11 cellular contexts compared by ENCODE assay signal in genomic region chr6:5785235-5785634, GRCh38.
DNase-seq lines count a peak whose midpoint lies in the region; ATAC-seq and TF ChIP-seq lines count a peak whose summit lies in the region.
"Had no signal": no experiment of that assay in that cellular context is flagged by ENCODE, and none has a peak within 500 bp of the region (broad histone marks: within the 10 kb centered on the region; RNA-seq: fewer than 3 reads in every experiment).

No MANE protein-coding gene starts in this region.

- H4K20me1 ChIP-seq in BLaER1 treated with 17β-estradiol and CSF1 and Interleukin-3, amounts not matched to agents 10 nM and 100 nM = no peaks in the 10 kb centered on the region
- no peaks in the 10 kb centered on the region for H4K20me1 ChIP-seq in OCI-LY1 (ENCODE audit: insufficient read depth, low read length)

- TF ChIP-seq CTCF in OCI-LY1 (IDR thresholded peaks at IDR 0.05; ENCODE audit: low read length) (no peak), glutamatergic neuron (IDR thresholded peaks at IDR 0.05; ENCODE audit: partially characterized antibody, unreplicated experiment) (no peak), foreskin keratinocyte (conservative IDR thresholded peaks at IDR 0.05) (no peak), suprapubic skin (IDR thresholded peaks at IDR 0.05) (no peak)

- no peaks in the 10 kb centered on the region for H3K36me3 ChIP-seq in BLaER1 treated with 17β-estradiol and CSF1 and Interleukin-3, amounts not matched to agents 10 nM and 100 nM
- H3K36me3 ChIP-seq in OCI-LY1 (ENCODE audit: insufficient read depth, low read length) (no peaks in the 10 kb centered on the region), suprapubic skin (no peaks in the 10 kb centered on the region)
- H3K36me3 ChIP-seq: BE2C had no signal

- peak overlapping the region in 3 of 11 experiments; percentile 19 to 53 (median 49); a peak in 5 of 22 replicates for H3K9ac ChIP-seq in BLaER1 treated with 17β-estradiol and CSF1 and Interleukin-3, amounts not matched to agents 10 nM and 100 nM
- H3K9ac ChIP-seq in OCI-LY1 (ENCODE audit: low read length) = no peak overlapping the region

- peaks cover 13% of the 10 kb centered on the region for H3K9me3 Mint-ChIP-seq in glutamatergic neuron (ENCODE audit: unreplicated experiment)
- peaks cover 2% of the 10 kb centered on the region for H3K9me3 Mint-ChIP-seq in stimulated activated memory B cell treated with anti-CD40 and anti-IgM and Interleukin-4, amounts not matched to agents 10 μg/mL and 1 μg/mL and 100 μg/mL, for 72 hours

- H3K27me3 ChIP-seq in BLaER1 treated with 17β-estradiol and CSF1 and Interleukin-3, amounts not matched to agents 10 nM and 100 nM = peaks cover 0 to 14% (median 0%) of the 10 kb centered on the region in 11 experiments; a peak in 3 of 22 replicates
- H3K27me3 ChIP-seq in OCI-LY1 (ENCODE audit: insufficient read depth, low read length) (no peaks in the 10 kb centered on the region), foreskin keratinocyte (no peaks in the 10 kb centered on the region), suprapubic skin (no peaks in the 10 kb centered on the region)
- H3K27me3 ChIP-seq: BE2C had no signal

- peaks cover 5% of the 10 kb centered on the region for H3K27me3 Mint-ChIP-seq in glutamatergic neuron (ENCODE audit: unreplicated experiment)
- H3K27me3 Mint-ChIP-seq in stimulated activated memory B cell treated with anti-CD40 and anti-IgM and Interleukin-4, amounts not matched to agents 10 μg/mL and 1 μg/mL and 100 μg/mL, for 72 hours = no peaks in the 10 kb centered on the region

- H3K4me3 Mint-ChIP-seq in glutamatergic neuron (ENCODE audit: unreplicated experiment) = peak overlapping the region; percentile 57
- no peak overlapping the region for H3K4me3 Mint-ChIP-seq in stimulated activated memory B cell treated with anti-CD40 and anti-IgM and Interleukin-4, amounts not matched to agents 10 μg/mL and 1 μg/mL and 100 μg/mL, for 72 hours
- H3K4me3 Mint-ChIP-seq: IgD-negative memory B cell had no signal

- 81% methylated on average over 8 of the region's 8 CpGs for WGBS in suprapubic skin

- peak overlapping the region in 9 of 11 experiments; percentile 48 to 93 (median 72); a peak in 17 of 22 replicates for H3K4me2 ChIP-seq in BLaER1 treated with 17β-estradiol and CSF1 and Interleukin-3, amounts not matched to agents 10 nM and 100 nM
- H3K4me2 ChIP-seq in OCI-LY1 (ENCODE audit: low read length) = no peak overlapping the region

- H3K79me2 ChIP-seq in OCI-LY1 (ENCODE audit: insufficient read depth, low read length) = no peaks in the 10 kb centered on the region

- no peaks in the 10 kb centered on the region for H3K9me2 ChIP-seq in OCI-LY1 (ENCODE audit: low read depth, low read length)

- H3K4me1 Mint-ChIP-seq in glutamatergic neuron (ENCODE audit: low read depth, unreplicated experiment) = peaks cover 42% of the 10 kb centered on the region
- H3K4me1 Mint-ChIP-seq in stimulated activated memory B cell treated with anti-CD40 and anti-IgM and Interleukin-4, amounts not matched to agents 10 μg/mL and 1 μg/mL and 100 μg/mL, for 72 hours = peaks cover 27% of the 10 kb centered on the region

- DNase-seq in glutamatergic neuron = no peak
- no peak for DNase-seq in HPDE6-E6E7 (ENCODE audit: extremely low spot score)
- DNase-seq in foreskin keratinocyte = no peak
- no peak for DNase-seq in suprapubic skin (ENCODE audit: low spot score in 2 of 2)
- DNase-seq: BE2C, DMS 273 treated with DMSO at 0.1 percent for 48 hours had no signal

- H2AFZ ChIP-seq in OCI-LY1 (ENCODE audit: low read length) = no peak overlapping the region

- H3F3A ChIP-seq in OCI-LY1 (ENCODE audit: insufficient read depth, low read length) = no peaks in the 10 kb centered on the region

- peak overlapping the region in 3 of 11 experiments; percentile 13 to 61 (median 51); a peak in 6 of 22 replicates for H3K27ac ChIP-seq in BLaER1 treated with 17β-estradiol and CSF1 and Interleukin-3, amounts not matched to agents 10 nM and 100 nM
- peak overlapping the region; percentile 18 for H3K27ac ChIP-seq in OCI-LY1 (ENCODE audit: low read depth, low read length, poor library complexity, severe bottlenecking)
- no peak overlapping the region for H3K27ac ChIP-seq in foreskin keratinocyte
- no peak overlapping the region for H3K27ac ChIP-seq in suprapubic skin

- peaks cover 0 to 11% (median 0%) of the 10 kb centered on the region in 11 experiments; a peak in 4 of 22 replicates for H3K9me3 ChIP-seq in BLaER1 treated with 17β-estradiol and CSF1 and Interleukin-3, amounts not matched to agents 10 nM and 100 nM (replicated peaks in 1 of 11)
- H3K9me3 ChIP-seq in OCI-LY1 (ENCODE audit: low read length) = no peaks in the 10 kb centered on the region
- no peaks in the 10 kb centered on the region for H3K9me3 ChIP-seq in suprapubic skin
- H3K9me3 ChIP-seq: BE2C had no signal

- H3K27ac Mint-ChIP-seq in glutamatergic neuron (ENCODE audit: unreplicated experiment) = peak overlapping the region; percentile 70
- no peak overlapping the region for H3K27ac Mint-ChIP-seq in stimulated activated memory B cell treated with anti-CD40 and anti-IgM and Interleukin-4, amounts not matched to agents 10 μg/mL and 1 μg/mL and 100 μg/mL, for 72 hours

- TF ChIP-seq POLR2A in suprapubic skin (IDR thresholded peaks at IDR 0.05) = no peak

- H3K4me1 ChIP-seq in BLaER1 treated with 17β-estradiol and CSF1 and Interleukin-3, amounts not matched to agents 10 nM and 100 nM = peaks cover 19 to 82% (median 72%) of the 10 kb centered on the region in 10 experiments; a peak in 19 of 20 replicates
- H3K4me1 ChIP-seq in OCI-LY1 (ENCODE audit: insufficient read depth, low read length, severe bottlenecking) (peaks cover 49% of the 10 kb centered on the region), foreskin keratinocyte (peaks cover 5% of the 10 kb centered on the region), suprapubic skin (peaks cover 9% of the 10 kb centered on the region)
- H3K4me1 ChIP-seq: BE2C had no signal

- no peaks in the 10 kb centered on the region for H3K36me3 Mint-ChIP-seq in glutamatergic neuron (ENCODE audit: unreplicated experiment)
- H3K36me3 Mint-ChIP-seq in stimulated activated memory B cell treated with anti-CD40 and anti-IgM and Interleukin-4, amounts not matched to agents 10 μg/mL and 1 μg/mL and 100 μg/mL, for 72 hours = peaks cover 9% of the 10 kb centered on the region

- H3K4me3 ChIP-seq in BLaER1 treated with 17β-estradiol and CSF1 and Interleukin-3, amounts not matched to agents 10 nM and 100 nM = no peak overlapping the region; a peak in 1 of 20 replicates
- H3K4me3 ChIP-seq in OCI-LY1 (ENCODE audit: low read depth, low read length, poor library complexity, severe bottlenecking) = no peak overlapping the region
- no peak overlapping the region for H3K4me3 ChIP-seq in suprapubic skin

- peak; percentile 40 for ATAC-seq in stimulated activated memory B cell treated with anti-CD40 and anti-IgM and Interleukin-4, amounts not matched to agents 10 μg/mL and 1 μg/mL and 100 μg/mL, for 72 hours
- ATAC-seq in foreskin keratinocyte = no peak
- ATAC-seq: HCT116 had no signal

- TF ChIP-seq EP300 in suprapubic skin (IDR thresholded peaks at IDR 0.05) = no peak
